21 cellular contexts compared by ENCODE assay signal in the genomic region with DNA sequence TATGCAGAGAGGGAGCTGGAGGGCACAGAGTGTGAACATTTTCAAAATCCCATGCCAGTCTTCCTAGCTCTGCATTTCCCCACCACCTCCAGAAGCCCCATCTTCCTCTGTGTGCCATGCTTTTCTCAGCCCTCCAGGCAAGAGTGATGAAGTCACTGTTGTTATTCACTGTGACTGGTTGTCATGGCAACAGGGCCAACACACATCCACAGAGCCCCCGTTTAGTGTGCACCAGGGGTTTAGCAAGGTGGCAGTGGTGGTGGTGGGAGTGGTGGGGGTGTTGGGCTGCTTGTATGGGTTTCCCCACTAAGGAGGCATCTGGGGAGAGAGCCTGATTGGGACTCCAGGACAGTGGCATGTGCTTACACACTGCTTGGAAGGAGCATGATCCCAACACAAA.
A peak's percentile ranks its signal among the peaks of the same experiment; 100 is the strongest.
DNase-seq lines count a peak whose midpoint lies in the region; ATAC-seq and TF ChIP-seq lines count a peak whose summit lies in the region.
"Had no signal": no experiment of that assay in that cellular context is flagged by ENCODE, and none has a peak within 500 bp of the region (broad histone marks: within the 10 kb centered on the region; RNA-seq: fewer than 3 reads in every experiment).

No MANE protein-coding gene starts in this region.

- H3K79me1 ChIP-seq in H9 (ENCODE audit: insufficient read depth, low read depth, low read length, poor library complexity, severe bottlenecking): no peaks in the 10 kb centered on the region

- H3K27me3 ChIP-seq in H9 (ENCODE audit: insufficient read depth, low read length) (no peaks in the 10 kb centered on the region), endodermal cell (ENCODE audit: control insufficient read depth, insufficient read depth, low read length, poor library complexity, severe bottlenecking) (no peaks in the 10 kb centered on the region), neural cell (ENCODE audit: insufficient read depth, low read depth, low read length) (no peaks in the 10 kb centered on the region)

- no peak overlapping the region for H3K56ac ChIP-seq in H9 (ENCODE audit: insufficient read length, low read depth, low read length)

- H3K4me3 ChIP-seq in endodermal cell (ENCODE audit: low read length) (no peak overlapping the region), neural cell (ENCODE audit: low read length) (peak overlapping the region; percentile 33)
- H3K4me3 ChIP-seq: HAP-1, stomach, tibial artery had no signal

- no peak overlapping the region for H3K9ac ChIP-seq in H9 (ENCODE audit: extremely low read depth, insufficient read length, low read length)
- H3K9ac ChIP-seq in endodermal cell (ENCODE audit: extremely low read depth, low read length, poor library complexity, severe bottlenecking): no peak overlapping the region
- peak overlapping the region; percentile 38 for H3K9ac ChIP-seq in neural cell (ENCODE audit: low read length)

- peak overlapping the region; percentile 88 for H3K18ac ChIP-seq in H9 (ENCODE audit: insufficient read length, low read depth, low read length)

- TF ChIP-seq RAD21 in neural cell (conservative IDR thresholded peaks at IDR 0.05): no peak

- H3K36me3 ChIP-seq in endodermal cell (ENCODE audit: control insufficient read depth, insufficient read depth, low read length): no peaks in the 10 kb centered on the region
- H3K36me3 ChIP-seq in neural cell (ENCODE audit: insufficient read depth, low read length): no peaks in the 10 kb centered on the region
- H3K36me3 ChIP-seq: HAP-1, stomach, tibial artery had no signal

- TF ChIP-seq EP300 in neural cell (conservative IDR thresholded peaks at IDR 0.05; ENCODE audit: poor library complexity, severe bottlenecking): peak; percentile 83

- H3K4me1 Mint-ChIP-seq in H9: peaks cover 0 to 6% of the 10 kb centered on the region in 2 experiments; a peak in 3 of 4 replicates
- H3K4me1 Mint-ChIP-seq in endodermal cell: no peaks in the 10 kb centered on the region
- H3K4me1 Mint-ChIP-seq: activated naive CD8-positive, alpha-beta T cell treated with anti-CD3 and anti-CD28 coated beads, Interleukin-2, amount 10 ng/mL, durations not matched to agents 7 days and 5 days; CD8-positive, alpha-beta memory T cell; central memory CD8-positive, alpha-beta T cell had no signal

- no peak overlapping the region for H3K27ac ChIP-seq in H9 (ENCODE audit: insufficient read length, low read depth, low read length)
- no peak overlapping the region for H3K27ac ChIP-seq in endodermal cell (ENCODE audit: low read depth, low read length)
- peak overlapping the region; percentile 54 for H3K27ac ChIP-seq in neural cell (ENCODE audit: low read length)
- H3K27ac ChIP-seq: 22Rv1, stomach, tibial artery had no signal

- peak overlapping the region; percentile 77 for H2BK20ac ChIP-seq in H9 (ENCODE audit: low read depth, low read length, poor library complexity, severe bottlenecking)

- H3K36me3 Mint-ChIP-seq in H9 (ENCODE audit: insufficient read depth in 1 of 3, low read depth in 3 of 3) (peaks cover 0 to 2% (median 0%) of the 10 kb centered on the region in 3 experiments; a peak in 1 of 7 replicates), endodermal cell (ENCODE audit: low read depth) (no peaks in the 10 kb centered on the region)
- H3K36me3 Mint-ChIP-seq: activated naive CD8-positive, alpha-beta T cell treated with anti-CD3 and anti-CD28 coated beads, Interleukin-2, amount 10 ng/mL, durations not matched to agents 7 days and 5 days; CD8-positive, alpha-beta memory T cell had no signal

- no peak overlapping the region for H2AFZ ChIP-seq in H9 (ENCODE audit: low read length)
- H2AFZ ChIP-seq in neural cell (ENCODE audit: low read depth, low read length): peak overlapping the region; percentile 5

- no peak overlapping the region for H2BK120ac ChIP-seq in H9 (ENCODE audit: low read depth, low read length, poor library complexity, severe bottlenecking)

- H3K4me3 Mint-ChIP-seq in H9: no peak overlapping the region
- H3K4me3 Mint-ChIP-seq in endodermal cell: no peak overlapping the region
- H3K4me3 Mint-ChIP-seq: activated naive CD8-positive, alpha-beta T cell treated with anti-CD3 and anti-CD28 coated beads, Interleukin-2, amount 10 ng/mL, durations not matched to agents 7 days and 5 days; CD8-positive, alpha-beta memory T cell; central memory CD8-positive, alpha-beta T cell had no signal

- DNase-seq in DMS53 (lab: John Stamatoyannopoulos, UW): peak; percentile 0
- DNase-seq in DMS53 treated with DMSO at 0.1 percent for 48 hours (lab: John Stamatoyannopoulos, UW; ENCODE audit: unreplicated experiment): no peak
- peak; percentile 58 for DNase-seq in H9
- DNase-seq in endodermal cell: peak; percentile 66
- DNase-seq in G401 (ENCODE audit: low spot score): no peak
- DNase-seq: activated CD4-positive, alpha-beta T cell treated with anti-CD3 and anti-CD28 coated beads, Interleukin-2, amount 50 U/mL, for 4 hours; activated effector memory CD4-positive, alpha-beta T cell treated with Interleukin-2 at 50 U/mL for 16 hours; activated naive CD8-positive, alpha-beta T cell treated with anti-CD3 and anti-CD28 coated beads, Interleukin-2, amount 10 ng/mL, durations not matched to agents 7 days and 5 days; CD8-positive, alpha-beta memory T cell; hippocampal formation; NCI-H1048; NCI-H1694 treated with DMSO at 0.1 percent for 48 hours; NCI-H82; stomach; tibial artery had no signal

- peak overlapping the region; percentile 35 for H4K91ac ChIP-seq in H9 (ENCODE audit: insufficient read length, low read depth, low read length)

- H3K79me2 ChIP-seq in H9 (ENCODE audit: insufficient read depth, low read length) (no peaks in the 10 kb centered on the region), neural cell (replicated peaks; ENCODE audit: insufficient read depth, low read length) (no peaks in the 10 kb centered on the region)

- H3K9me3 ChIP-seq in H9 (ENCODE audit: control insufficient read depth, low read depth, low read length): no peaks in the 10 kb centered on the region
- no peaks in the 10 kb centered on the region for H3K9me3 ChIP-seq in endodermal cell (ENCODE audit: control insufficient read depth, low read length)
- H3K9me3 ChIP-seq in neural cell (ENCODE audit: low read length): no peaks in the 10 kb centered on the region
- H3K9me3 ChIP-seq: HAP-1, stomach, tibial artery had no signal

- H3K4me1 ChIP-seq in H9 (ENCODE audit: insufficient read depth, low read length) (no peaks in the 10 kb centered on the region), endodermal cell (ENCODE audit: control insufficient read depth, insufficient read depth, low read length) (no peaks in the 10 kb centered on the region)
- H3K4me1 ChIP-seq: HAP-1 had no signal

- H3K4me2 ChIP-seq in H9 (ENCODE audit: insufficient read depth, insufficient read length, low read length): no peak overlapping the region
- H3K4me2 ChIP-seq in neural cell (ENCODE audit: low read length): no peak overlapping the region

- no peak for ATAC-seq in HG02798 (IDR thresholded peaks at IDR 0.05; ENCODE audit: poor library complexity, unreplicated experiment)
- no peak for ATAC-seq in GM19397 (IDR thresholded peaks at IDR 0.05; ENCODE audit: unreplicated experiment)

- no peak overlapping the region for H4K8ac ChIP-seq in H9 (replicated peaks; ENCODE audit: insufficient read length, low read depth, low read length)

- WGBS in H9 (ENCODE audit: extremely low coverage, insufficient read length, low lambda C conversion rate): no CpG with 5 or more reads among the region's 1 CpG
- WGBS in endodermal cell (ENCODE audit: insufficient coverage in 1 of 2, insufficient read length in 1 of 2), 2 experiments: 45 to 80% methylated on average over 1 of the region's 1 CpG

- no peak overlapping the region for H3T11ph ChIP-seq in H9 (ENCODE audit: low read length)

- H2BK12ac ChIP-seq in H9 (ENCODE audit: insufficient read length, low read depth, low read length): no peak overlapping the region

- peaks cover 2% of the 10 kb centered on the region for H3K27me3 Mint-ChIP-seq in H9 (ENCODE audit: low read depth)
- peaks cover 2% of the 10 kb centered on the region for H3K27me3 Mint-ChIP-seq in endodermal cell (ENCODE audit: insufficient read depth)
- H3K27me3 Mint-ChIP-seq: activated naive CD8-positive, alpha-beta T cell treated with anti-CD3 and anti-CD28 coated beads, Interleukin-2, amount 10 ng/mL, durations not matched to agents 7 days and 5 days had no signal

- no peak overlapping the region for H2BK15ac ChIP-seq in H9 (ENCODE audit: low read depth, low read length)

- H4K5ac ChIP-seq in H9 (ENCODE audit: insufficient read length, low read depth, low read length): no peak overlapping the region

- H2AK5ac ChIP-seq in H9 (ENCODE audit: insufficient read length, low read length): no peak overlapping the region

- H3K27ac Mint-ChIP-seq in H9: peak overlapping the region in 1 of 3 experiments; percentile 92; a peak in 2 of 7 replicates
- H3K27ac Mint-ChIP-seq in endodermal cell: no peak overlapping the region
- H3K27ac Mint-ChIP-seq: activated naive CD8-positive, alpha-beta T cell treated with anti-CD3 and anti-CD28 coated beads, Interleukin-2, amount 10 ng/mL, durations not matched to agents 7 days and 5 days; CD8-positive, alpha-beta memory T cell had no signal

- TF ChIP-seq CTCF in H9 (conservative IDR thresholded peaks at IDR 0.05) (no peak), endodermal cell (conservative IDR thresholded peaks at IDR 0.05) (no peak), neural cell (IDR thresholded peaks at IDR 0.05; ENCODE audit: poor library complexity, severe bottlenecking) (no peak)

- H3K9me3 Mint-ChIP-seq in H9 (no peaks in the 10 kb centered on the region), endodermal cell (no peaks in the 10 kb centered on the region)
- H3K9me3 Mint-ChIP-seq: activated naive CD8-positive, alpha-beta T cell treated with anti-CD3 and anti-CD28 coated beads, Interleukin-2, amount 10 ng/mL, durations not matched to agents 7 days and 5 days; CD8-positive, alpha-beta memory T cell; central memory CD8-positive, alpha-beta T cell had no signal

- H4K20me1 ChIP-seq in H9 (ENCODE audit: control insufficient read depth, insufficient read depth, insufficient read length) (no peaks in the 10 kb centered on the region), neural cell (ENCODE audit: insufficient read depth) (no peaks in the 10 kb centered on the region)

- H2BK5ac ChIP-seq in H9 (ENCODE audit: insufficient read length, low read length): no peak overlapping the region

- no peaks in the 10 kb centered on the region for H3K9me2 ChIP-seq in neural cell (ENCODE audit: insufficient read depth, low read length)

- in situ Hi-C loops in G401 (cut with HindIII; ENCODE audit: low sequenced_read_pairs): no loop called here

- H3K4ac ChIP-seq in H9 (ENCODE audit: low read depth, low read length): no peak overlapping the region; the same call in 1 of the 2 replicates

- H3F3A ChIP-seq in neural cell (ENCODE audit: insufficient read depth, low read length, poor library complexity, severe bottlenecking): no peaks in the 10 kb centered on the region

- H3K14ac ChIP-seq in H9 (ENCODE audit: insufficient read depth, low read length): peak overlapping the region; percentile 72

- H3K23ac ChIP-seq in H9 (ENCODE audit: insufficient read length, low read depth, low read length): no peak overlapping the region

- no peaks in the 10 kb centered on the region for H3K23me2 ChIP-seq in H9 (ENCODE audit: insufficient read length, low read depth, low read length, poor library complexity, severe bottlenecking)

TF ChIP-seq in neural cell, 6 proteins besides CTCF, POLR2A, EP300 and RAD21 (continues in another document):
- peak; percentile 55 for TF ChIP-seq POLR2AphosphoS5 (IDR thresholded peaks at IDR 0.05)

Comparison
In these comparisons a context has a peak if more than half of its experiments do, and no peak if none do; other contexts are left out.
1. DNase-seq: peak in DMS53 (single experiment), H9 (single experiment) and endodermal cell (single experiment); none in DMS53 treated with DMSO at 0.1 percent for 48 hours (single experiment) and G401 (single experiment).